Comparison of ENCODE assay signal across 8 cellular contexts in the genomic region with DNA sequence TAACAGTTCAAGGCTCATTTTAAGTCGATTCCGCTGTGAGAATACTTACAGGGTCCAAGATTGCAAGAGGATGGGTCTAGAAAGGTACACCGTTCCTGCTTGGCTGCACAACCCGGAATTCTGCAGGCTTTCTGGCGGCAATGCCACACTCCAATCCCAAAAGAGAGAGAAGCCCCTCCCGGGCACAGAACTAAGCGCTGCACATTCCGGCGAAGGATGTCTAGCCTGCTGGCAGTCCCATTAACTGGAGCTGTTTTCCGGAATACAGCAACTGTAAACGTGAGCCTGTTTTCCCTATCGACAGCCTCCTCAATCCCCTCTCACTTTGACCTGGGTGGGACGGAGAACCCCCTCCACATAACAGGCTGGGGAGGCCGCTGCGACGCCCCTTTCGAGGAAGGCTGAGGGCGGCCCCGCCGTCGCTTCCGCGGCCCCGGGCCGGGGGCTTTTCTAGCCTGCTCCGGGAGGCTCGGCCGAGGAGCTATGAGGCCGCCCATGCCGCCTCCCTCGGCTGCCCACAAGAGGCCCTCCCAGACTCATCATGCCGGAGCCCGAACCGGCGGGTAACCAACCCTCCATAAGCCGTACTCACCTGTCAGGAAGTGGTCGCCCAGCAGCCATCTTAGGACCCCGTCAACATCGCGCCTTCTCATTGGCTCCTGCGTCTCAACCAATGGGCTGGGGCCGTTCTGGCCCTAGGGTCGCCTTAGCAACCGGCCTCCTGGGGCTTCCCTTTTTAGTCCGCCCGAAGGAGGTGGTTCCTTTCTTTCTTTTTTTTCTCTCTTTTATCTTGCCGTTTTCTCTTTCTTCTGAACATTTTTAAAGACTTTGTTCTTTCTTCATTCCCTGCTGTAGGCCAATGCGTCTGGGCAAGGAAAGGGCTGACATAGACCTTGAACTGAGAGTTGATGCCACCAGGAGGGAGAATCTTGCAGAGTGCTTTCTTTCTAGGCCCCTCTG. TPM values are rescaled to one million over a fixed set of nuclear protein-coding genes. Genes with fewer than 3 reads are reported as not detected.
DNase-seq lines count a peak whose midpoint lies in the region; FAIRE-seq and TF ChIP-seq lines count a peak whose summit lies in the region.

TSS of gene FAM204A (minus strand) at position 647 of the 960 bp plus-strand sequence. CDS start 5,909 bp downstream, outside the sequence.

- no peak for TF ChIP-seq CTCF in subcutaneous adipose tissue (IDR thresholded peaks at IDR 0.05; ENCODE audit: low read depth)

- peak within 1 kb of the TSS; percentile 29 for H3K18ac ChIP-seq in neuronal stem cell (ENCODE audit: low read length)

- in situ Hi-C loops in SK-MEL-5 (cut with HindIII; ENCODE audit: low pct_unique_long_range_greater_than_20kb, low sequenced_read_pairs), result no loop called here

- POLR2A ChIA-PET in HEK293T (lab: Yijun Ruan, JAX), result interaction anchor here (0.9 kb wide), 1 partner anchor 32 kb away, joined by 4 read pairs; no protein-coding TSS in a partner anchor

- peak within 1 kb of the TSS; percentile 92 for H3K9ac ChIP-seq in neuronal stem cell (ENCODE audit: low read depth, low read length, poor library complexity)

- H2BK15ac ChIP-seq in neuronal stem cell (ENCODE audit: low read length), result no peak within 1 kb of the TSS

- no peak within 1 kb of the TSS for H2AK5ac ChIP-seq in neuronal stem cell (ENCODE audit: low read depth, low read length)

- H3K23ac ChIP-seq in neuronal stem cell (ENCODE audit: low read depth, low read length, poor library complexity), result no peak within 1 kb of the TSS

- peak within 1 kb of the TSS; percentile 68 for H3K4me2 ChIP-seq in neuronal stem cell (ENCODE audit: insufficient read depth, low read length, poor library complexity, severe bottlenecking)

- no peak within 1 kb of the TSS for H3K14ac ChIP-seq in neuronal stem cell (ENCODE audit: low read length)

- H2BK120ac ChIP-seq in neuronal stem cell (ENCODE audit: low read depth, low read length), result no peak within 1 kb of the TSS

- peaks cover 2 to 30% of the 10 kb centered on the region in 2 donors for H3K36me3 ChIP-seq in neuronal stem cell (replicated peaks in 1 of 2; ENCODE audit: control insufficient read depth in 2 of 2, insufficient read depth in 2 of 2, low read length in 2 of 2)

- no peak within 1 kb of the TSS for H2BK5ac ChIP-seq in neuronal stem cell (ENCODE audit: low read length)

- peaks cover 0 to 3% (median 0%) of the 10 kb centered on the region in 3 experiments for H3K27me3 ChIP-seq in neuronal stem cell (ENCODE audit: control insufficient read depth in 3 of 3, insufficient read depth in 3 of 3, low read depth in 1 of 3, low read length in 3 of 3)

- peak within 1 kb of the TSS; percentile 90 for H2AFZ ChIP-seq in neuronal stem cell (ENCODE audit: low read length)

- no peak within 1 kb of the TSS for H4K8ac ChIP-seq in neuronal stem cell (ENCODE audit: low read depth, low read length)

- peak; percentile 77 for DNase-seq in GF-D8 (lab: John Stamatoyannopoulos, UW)
- DNase-seq in HEK293T (ENCODE audit: extremely low spot score), result peak; percentile 99
- peak; percentile 94 for DNase-seq in MV-4-11 (lab: John Stamatoyannopoulos, UW)
- peak; percentile 88 for DNase-seq in SK-MEL-5 (ENCODE audit: low read depth, low spot score)
- DNase-seq in activated naive CD4-positive, alpha-beta T cell treated with Interleukin-2 at 50 U/mL for 16 hours, result peak; percentile 97
- DNase-seq in frontal cortex (ENCODE audit: low spot score in 2 of 2), result peak; percentile 78 to 88
- peak; percentile 95 for DNase-seq in neuronal stem cell (ENCODE audit: low spot score)

- no peak within 1 kb of the TSS for H4K91ac ChIP-seq in neuronal stem cell (ENCODE audit: low read depth, low read length, poor library complexity)

- no CpG with 5 or more reads among the region's 48 CpGs for WGBS in neuronal stem cell (ENCODE audit: extremely low coverage in 2 of 2, insufficient read length in 2 of 2, insufficient replicate concordance in 1 of 2), 2 donors

- peak within 1 kb of the TSS; percentile 78 to 92 for H3K4me3 ChIP-seq in neuronal stem cell (ENCODE audit: low read length in 2 of 2)

- H3K4me1 ChIP-seq in neuronal stem cell (ENCODE audit: control insufficient read depth in 2 of 2, insufficient read depth in 1 of 2, low read depth in 1 of 2, low read length in 2 of 2), result peaks cover 1 to 2% of the 10 kb centered on the region in 2 donors

- no peak within 1 kb of the TSS for H3K4ac ChIP-seq in neuronal stem cell (ENCODE audit: low read length)

- CTCF ChIA-PET in HEK293T (lab: Yijun Ruan, JAX), result no interaction called here

- H3K9me3 ChIP-seq in neuronal stem cell (replicated peaks in 1 of 2; ENCODE audit: control insufficient read depth in 2 of 2, insufficient read depth in 1 of 2, low read depth in 1 of 2, low read length in 2 of 2), result no peaks in the 10 kb centered on the region

- peak; percentile 78 for FAIRE-seq in frontal cortex (lab: Jason Lieb, UNC)

- H3K27ac ChIP-seq in neuronal stem cell (replicated peaks; ENCODE audit: low read length), result peak within 1 kb of the TSS; percentile 38

- H2BK12ac ChIP-seq in neuronal stem cell (ENCODE audit: low read length), result no peak within 1 kb of the TSS

- peaks cover 2% of the 10 kb centered on the region for H3K79me1 ChIP-seq in neuronal stem cell (ENCODE audit: low read depth, low read length)

TF ChIP-seq in HEK293T, 16 proteins besides CTCF, POLR2A, EP300 and RAD21:
- 0 out of 2 replicates have a peak, but pooled peaks have one; percentile 6 for TF ChIP-seq L3MBTL2 (conservative IDR thresholded peaks at IDR 0.05)
- TF ChIP-seq ZNF384 (IDR thresholded peaks at IDR 0.05), result peak; percentile 75
- peak; percentile 86 for TF ChIP-seq ELF4 (IDR thresholded peaks at IDR 0.05)
- TF ChIP-seq SUZ12 (IDR thresholded peaks at IDR 0.05), result no peak
- TF ChIP-seq, protein P1, sequence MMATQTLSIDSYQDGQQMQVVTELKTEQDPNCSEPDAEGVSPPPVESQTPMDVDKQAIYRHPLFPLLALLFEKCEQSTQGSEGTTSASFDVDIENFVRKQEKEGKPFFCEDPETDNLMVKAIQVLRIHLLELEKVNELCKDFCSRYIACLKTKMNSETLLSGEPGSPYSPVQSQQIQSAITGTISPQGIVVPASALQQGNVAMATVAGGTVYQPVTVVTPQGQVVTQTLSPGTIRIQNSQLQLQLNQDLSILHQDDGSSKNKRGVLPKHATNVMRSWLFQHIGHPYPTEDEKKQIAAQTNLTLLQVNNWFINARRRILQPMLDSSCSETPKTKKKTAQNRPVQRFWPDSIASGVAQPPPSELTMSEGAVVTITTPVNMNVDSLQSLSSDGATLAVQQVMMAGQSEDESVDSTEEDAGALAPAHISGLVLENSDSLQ (IDR thresholded peaks at IDR 0.05), result peak; percentile 52; the same call in 1 of the 2 replicates
TF ChIP-seq in HEK293T: peak in this region for 4.

RNA-seq across cellular contexts. Expression of gene FAM204A, which starts in this region (rescaled TPM):
- 54.0 and 55.7 TPM in 2 replicates for total RNA-seq in SK-MEL-5 (2014; rRNA removed; shearing (Covaris generic))
- 24.1 and 29.7 TPM in 2 replicates for polyA plus RNA-seq in SK-MEL-5 (2015; cell fraction: cytosol; rRNA removed)
- polyA plus RNA-seq in SK-MEL-5 (2015; cell fraction: nucleus; rRNA removed), result 17.7 and 25.6 TPM in 2 replicates
- 59.5 TPM for total RNA-seq in frontal cortex
- polyA plus RNA-seq in neuronal stem cell (2013, experiment 1 of 2), result 81.5 TPM
- polyA plus RNA-seq in neuronal stem cell (2013, experiment 2 of 2), result 83.8 TPM
- total RNA-seq in subcutaneous adipose tissue, result 10 to 100 TPM; 57.4 to 90.9 (median 63.4) TPM

Comparison
In these comparisons a context has a peak if more than half of its experiments do, and no peak if none do; other contexts are left out.
1. Peak in every context shown above with its lines: DNase-seq, H3K4me3 ChIP-seq and H3K27ac ChIP-seq.